Comparison of ENCODE assay signal across 30 cellular contexts in genomic region chrX:106171293-106171692, GRCh38. TPM values are rescaled to one million over a fixed set of nuclear protein-coding genes. Genes with fewer than 3 reads are reported as not detected.
"Had no signal": no experiment of that assay in that cellular context is flagged by ENCODE, and none has a peak within 500 bp of the region (broad histone marks: within the 10 kb centered on the region; RNA-seq: fewer than 3 reads in every experiment).

No MANE protein-coding gene starts in this region.

- H3K27ac ChIP-seq: heart right ventricle, left lung, lower lobe of right lung, neural progenitor cell, neutrophil, prostate gland, skin epidermis, stomach, testis, thyroid gland, transverse colon, upper lobe of right lung had no signal

- H3K4me3 ChIP-seq: heart right ventricle, left lung, lower lobe of right lung, neural progenitor cell, prostate gland, skin epidermis, stomach, thyroid gland, transverse colon, upper lobe of right lung had no signal

- H3K4me3 Mint-ChIP-seq: naive B cell; natural killer cell; nephron progenitor cell; neural progenitor cell; stimulated activated naive B cell treated with anti-CD40 and anti-IgM and Interleukin-4, amounts not matched to agents 10 μg/mL and 1 μg/mL and 100 μg/mL, for 72 hours had no signal

- H3K9ac ChIP-seq: neural progenitor cell had no signal

- H3K9me3 Mint-ChIP-seq: neural progenitor cell; stimulated activated naive B cell treated with anti-CD40 and anti-IgM and Interleukin-4, amounts not matched to agents 10 μg/mL and 1 μg/mL and 100 μg/mL, for 72 hours had no signal

- H3K4me1 Mint-ChIP-seq: naive B cell; natural killer cell; stimulated activated naive B cell treated with anti-CD40 and anti-IgM and Interleukin-4, amounts not matched to agents 10 μg/mL and 1 μg/mL and 100 μg/mL, for 72 hours had no signal

- H3K36me3 Mint-ChIP-seq: naive B cell; natural killer cell; neural progenitor cell; stimulated activated naive B cell treated with anti-CD40 and anti-IgM and Interleukin-4, amounts not matched to agents 10 μg/mL and 1 μg/mL and 100 μg/mL, for 72 hours had no signal

- DNase-seq: heart right ventricle; hippocampal formation; kidney glomerular epithelial cell; left cardiac atrium; left lung; lower lobe of right lung; mammary epithelial cell; mesenchymal stem cell; naive B cell; natural killer cell; nephron progenitor cell; occipital lobe; retina; right cardiac atrium; stimulated activated CD4-positive, alpha-beta T cell treated with anti-CD3 and anti-CD28 coated beads, Interleukin-12 subunit alpha, Interleukin-12 subunit beta, amount 100 ng/mL, for 4 hours; stimulated activated CD4-positive, alpha-beta T cell treated with anti-CD3 and anti-CD28 coated beads, Interleukin-15, amount 100 ng/mL, for 24 hours; stimulated activated CD4-positive, alpha-beta T cell treated with anti-CD3 and anti-CD28 coated beads, Interleukin-2, amount 100 ng/mL, for 24 hours; stimulated activated CD4-positive, alpha-beta T cell treated with anti-CD3 and anti-CD28 coated beads, Interleukin-4, amount 100 ng/mL, for 1 hour; stimulated activated naive B cell treated with anti-CD40 and anti-IgM and Interleukin-4, amounts not matched to agents 10 μg/mL and 1 μg/mL and 100 μg/mL, for 72 hours; stimulated activated naive CD8-positive, alpha-beta T cell treated with anti-CD3 and anti-CD28 coated beads, Interleukin-15, Interleukin-2, amounts not matched to agents 100 U/mL and 50 U/mL, for 24 hours; stomach; testis; thyroid gland; transverse colon; upper lobe of right lung had no signal

- H3K9me3 ChIP-seq: heart right ventricle, left lung, lower lobe of right lung, neutrophil, prostate gland, stomach, testis, thyroid gland, transverse colon, upper lobe of right lung had no signal

- H3K36me3 ChIP-seq: heart right ventricle, left lung, lower lobe of right lung, neural progenitor cell, neutrophil, prostate gland, stomach, thyroid gland, transverse colon, upper lobe of right lung had no signal

- H3K4me1 ChIP-seq: heart right ventricle, left lung, lower lobe of right lung, neural progenitor cell, prostate gland, stomach, testis, thyroid gland, transverse colon, upper lobe of right lung had no signal

- ATAC-seq: heart right ventricle; left cardiac atrium; left lung; lower lobe of right lung; natural killer cell; right cardiac atrium; sciatic nerve; stimulated activated naive B cell treated with anti-CD40 and anti-IgM and Interleukin-4, amounts not matched to agents 10 μg/mL and 1 μg/mL and 100 μg/mL, for 72 hours; stimulated activated naive CD8-positive, alpha-beta T cell treated with anti-CD3 and anti-CD28 coated beads, Interleukin-15, Interleukin-2, amounts not matched to agents 100 U/mL and 50 U/mL, for 24 hours; upper lobe of right lung had no signal

- H2AFZ ChIP-seq: neural progenitor cell had no signal

- H3K4me2 ChIP-seq: neural progenitor cell had no signal

- H3K27me3 Mint-ChIP-seq: naive B cell had no signal

- H3K27me3 ChIP-seq: neural progenitor cell, neutrophil, testis, thyroid gland, transverse colon, upper lobe of right lung had no signal

- H3K27ac Mint-ChIP-seq: naive B cell; natural killer cell; nephron progenitor cell; neural progenitor cell; stimulated activated naive B cell treated with anti-CD40 and anti-IgM and Interleukin-4, amounts not matched to agents 10 μg/mL and 1 μg/mL and 100 μg/mL, for 72 hours had no signal

RNA-seq across cellular contexts. Expression of gene PWWP3B, which starts 3.2 kb away (rescaled TPM):
- total RNA-seq: natural killer cell had no signal
